In the genomic region with DNA sequence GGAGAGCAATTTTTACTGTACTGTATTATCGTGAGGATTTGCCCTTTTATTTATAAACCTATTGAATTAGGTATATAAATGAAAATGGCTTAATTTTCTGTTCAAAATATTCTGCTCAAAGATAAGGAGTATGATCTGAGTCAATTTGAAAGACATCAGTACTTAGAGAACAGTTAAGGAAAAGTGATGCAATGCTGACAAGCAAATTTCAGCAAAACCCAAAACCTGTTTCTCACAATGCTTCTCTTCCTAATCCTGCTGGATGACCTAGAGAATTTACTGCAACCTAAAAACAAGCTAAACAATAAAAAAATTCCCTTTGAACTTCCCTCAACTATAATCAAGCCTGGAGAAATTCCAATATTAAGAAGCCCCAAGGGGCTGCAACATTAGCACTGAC, we compare ENCODE assay signal across 1 cellular context.
TF ChIP-seq lines count a peak whose summit lies in the region.

No MANE protein-coding gene starts in this region.

TF ChIP-seq in GM23338, 12 proteins besides CTCF, POLR2A, EP300 and RAD21 (continued from another document):
- TF ChIP-seq, protein P1, sequence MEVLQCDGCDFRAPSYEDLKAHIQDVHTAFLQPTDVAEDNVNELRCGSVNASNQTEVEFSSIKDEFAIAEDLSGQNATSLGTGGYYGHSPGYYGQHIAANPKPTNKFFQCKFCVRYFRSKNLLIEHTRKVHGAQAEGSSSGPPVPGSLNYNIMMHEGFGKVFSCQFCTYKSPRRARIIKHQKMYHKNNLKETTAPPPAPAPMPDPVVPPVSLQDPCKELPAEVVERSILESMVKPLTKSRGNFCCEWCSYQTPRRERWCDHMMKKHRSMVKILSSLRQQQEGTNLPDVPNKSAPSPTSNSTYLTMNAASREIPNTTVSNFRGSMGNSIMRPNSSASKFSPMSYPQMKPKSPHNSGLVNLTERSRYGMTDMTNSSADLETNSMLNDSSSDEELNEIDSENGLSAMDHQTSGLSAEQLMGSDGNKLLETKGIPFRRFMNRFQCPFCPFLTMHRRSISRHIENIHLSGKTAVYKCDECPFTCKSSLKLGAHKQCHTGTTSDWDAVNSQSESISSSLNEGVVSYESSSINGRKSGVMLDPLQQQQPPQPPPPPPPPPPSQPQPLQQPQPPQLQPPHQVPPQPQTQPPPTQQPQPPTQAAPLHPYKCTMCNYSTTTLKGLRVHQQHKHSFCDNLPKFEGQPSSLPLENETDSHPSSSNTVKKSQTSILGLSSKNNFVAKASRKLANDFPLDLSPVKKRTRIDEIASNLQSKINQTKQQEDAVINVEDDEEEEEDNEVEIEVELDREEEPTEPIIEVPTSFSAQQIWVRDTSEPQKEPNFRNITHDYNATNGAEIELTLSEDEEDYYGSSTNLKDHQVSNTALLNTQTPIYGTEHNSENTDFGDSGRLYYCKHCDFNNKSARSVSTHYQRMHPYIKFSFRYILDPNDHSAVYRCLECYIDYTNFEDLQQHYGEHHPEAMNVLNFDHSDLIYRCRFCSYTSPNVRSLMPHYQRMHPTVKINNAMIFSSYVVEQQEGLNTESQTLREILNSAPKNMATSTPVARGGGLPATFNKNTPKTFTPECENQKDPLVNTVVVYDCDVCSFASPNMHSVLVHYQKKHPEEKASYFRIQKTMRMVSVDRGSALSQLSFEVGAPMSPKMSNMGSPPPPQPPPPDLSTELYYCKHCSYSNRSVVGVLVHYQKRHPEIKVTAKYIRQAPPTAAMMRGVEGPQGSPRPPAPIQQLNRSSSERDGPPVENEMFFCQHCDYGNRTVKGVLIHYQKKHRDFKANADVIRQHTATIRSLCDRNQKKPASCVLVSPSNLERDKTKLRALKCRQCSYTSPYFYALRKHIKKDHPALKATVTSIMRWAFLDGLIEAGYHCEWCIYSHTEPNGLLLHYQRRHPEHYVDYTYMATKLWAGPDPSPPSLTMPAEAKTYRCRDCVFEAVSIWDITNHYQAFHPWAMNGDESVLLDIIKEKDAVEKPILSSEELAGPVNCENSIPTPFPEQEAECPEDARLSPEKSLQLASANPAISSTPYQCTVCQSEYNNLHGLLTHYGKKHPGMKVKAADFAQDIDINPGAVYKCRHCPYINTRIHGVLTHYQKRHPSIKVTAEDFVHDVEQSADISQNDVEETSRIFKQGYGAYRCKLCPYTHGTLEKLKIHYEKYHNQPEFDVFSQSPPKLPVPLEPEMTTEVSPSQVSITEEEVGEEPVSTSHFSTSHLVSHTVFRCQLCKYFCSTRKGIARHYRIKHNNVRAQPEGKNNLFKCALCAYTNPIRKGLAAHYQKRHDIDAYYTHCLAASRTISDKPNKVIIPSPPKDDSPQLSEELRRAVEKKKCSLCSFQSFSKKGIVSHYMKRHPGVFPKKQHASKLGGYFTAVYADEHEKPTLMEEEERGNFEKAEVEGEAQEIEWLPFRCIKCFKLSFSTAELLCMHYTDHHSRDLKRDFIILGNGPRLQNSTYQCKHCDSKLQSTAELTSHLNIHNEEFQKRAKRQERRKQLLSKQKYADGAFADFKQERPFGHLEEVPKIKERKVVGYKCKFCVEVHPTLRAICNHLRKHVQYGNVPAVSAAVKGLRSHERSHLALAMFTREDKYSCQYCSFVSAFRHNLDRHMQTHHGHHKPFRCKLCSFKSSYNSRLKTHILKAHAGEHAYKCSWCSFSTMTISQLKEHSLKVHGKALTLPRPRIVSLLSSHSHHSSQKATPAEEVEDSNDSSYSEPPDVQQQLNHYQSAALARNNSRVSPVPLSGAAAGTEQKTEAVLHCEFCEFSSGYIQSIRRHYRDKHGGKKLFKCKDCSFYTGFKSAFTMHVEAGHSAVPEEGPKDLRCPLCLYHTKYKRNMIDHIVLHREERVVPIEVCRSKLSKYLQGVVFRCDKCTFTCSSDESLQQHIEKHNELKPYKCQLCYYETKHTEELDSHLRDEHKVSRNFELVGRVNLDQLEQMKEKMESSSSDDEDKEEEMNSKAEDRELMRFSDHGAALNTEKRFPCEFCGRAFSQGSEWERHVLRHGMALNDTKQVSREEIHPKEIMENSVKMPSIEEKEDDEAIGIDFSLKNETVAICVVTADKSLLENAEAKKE (CRISPR knock-in tag; IDR thresholded peaks at IDR 0.05) = no peak
- TF ChIP-seq JUNB (IDR thresholded peaks at IDR 0.05; ENCODE audit: unreplicated experiment) (no peak), POLR2AphosphoS5 (IDR thresholded peaks at IDR 0.05; ENCODE audit: low read depth) (no peak), EZH2 (IDR thresholded peaks at IDR 0.05; ENCODE audit: low read depth, unreplicated experiment) (no peak), NANOG (IDR thresholded peaks at IDR 0.05; ENCODE audit: borderline replicate concordance) (no peak), ZNF331 (CRISPR knock-in tag; IDR thresholded peaks at IDR 0.05; ENCODE audit: low read depth) (no peak)
- TF ChIP-seq, protein P2, sequence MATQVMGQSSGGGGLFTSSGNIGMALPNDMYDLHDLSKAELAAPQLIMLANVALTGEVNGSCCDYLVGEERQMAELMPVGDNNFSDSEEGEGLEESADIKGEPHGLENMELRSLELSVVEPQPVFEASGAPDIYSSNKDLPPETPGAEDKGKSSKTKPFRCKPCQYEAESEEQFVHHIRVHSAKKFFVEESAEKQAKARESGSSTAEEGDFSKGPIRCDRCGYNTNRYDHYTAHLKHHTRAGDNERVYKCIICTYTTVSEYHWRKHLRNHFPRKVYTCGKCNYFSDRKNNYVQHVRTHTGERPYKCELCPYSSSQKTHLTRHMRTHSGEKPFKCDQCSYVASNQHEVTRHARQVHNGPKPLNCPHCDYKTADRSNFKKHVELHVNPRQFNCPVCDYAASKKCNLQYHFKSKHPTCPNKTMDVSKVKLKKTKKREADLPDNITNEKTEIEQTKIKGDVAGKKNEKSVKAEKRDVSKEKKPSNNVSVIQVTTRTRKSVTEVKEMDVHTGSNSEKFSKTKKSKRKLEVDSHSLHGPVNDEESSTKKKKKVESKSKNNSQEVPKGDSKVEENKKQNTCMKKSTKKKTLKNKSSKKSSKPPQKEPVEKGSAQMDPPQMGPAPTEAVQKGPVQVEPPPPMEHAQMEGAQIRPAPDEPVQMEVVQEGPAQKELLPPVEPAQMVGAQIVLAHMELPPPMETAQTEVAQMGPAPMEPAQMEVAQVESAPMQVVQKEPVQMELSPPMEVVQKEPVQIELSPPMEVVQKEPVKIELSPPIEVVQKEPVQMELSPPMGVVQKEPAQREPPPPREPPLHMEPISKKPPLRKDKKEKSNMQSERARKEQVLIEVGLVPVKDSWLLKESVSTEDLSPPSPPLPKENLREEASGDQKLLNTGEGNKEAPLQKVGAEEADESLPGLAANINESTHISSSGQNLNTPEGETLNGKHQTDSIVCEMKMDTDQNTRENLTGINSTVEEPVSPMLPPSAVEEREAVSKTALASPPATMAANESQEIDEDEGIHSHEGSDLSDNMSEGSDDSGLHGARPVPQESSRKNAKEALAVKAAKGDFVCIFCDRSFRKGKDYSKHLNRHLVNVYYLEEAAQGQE (IDR thresholded peaks at IDR 0.05; ENCODE audit: unreplicated experiment) = no peak
TF ChIP-seq in GM23338: peak in this region for 0.
